19 cellular contexts compared by ENCODE assay signal in the genomic region with DNA sequence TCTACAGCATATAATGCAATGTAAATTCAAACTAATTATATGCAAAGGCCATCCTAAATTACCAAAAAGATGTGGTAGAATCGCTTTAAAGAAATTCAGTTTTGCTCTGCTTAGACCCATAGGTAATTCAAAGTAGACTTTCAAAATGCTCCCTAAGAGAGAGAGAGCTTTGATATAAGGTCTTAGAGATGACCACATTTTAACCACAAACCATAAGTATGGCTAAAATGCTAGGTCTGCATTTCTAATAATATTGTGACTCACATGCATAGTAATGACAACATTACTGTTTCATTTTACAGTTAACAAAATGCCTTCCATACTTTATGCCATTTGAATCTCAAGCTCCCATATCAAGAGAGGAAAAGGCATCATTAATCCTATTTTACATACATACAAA.
DNase-seq lines count a peak whose midpoint lies in the region; ATAC-seq and TF ChIP-seq lines count a peak whose summit lies in the region.
"Had no signal": no experiment of that assay in that cellular context is flagged by ENCODE, and none has a peak within 500 bp of the region (broad histone marks: within the 10 kb centered on the region; RNA-seq: fewer than 3 reads in every experiment).

No MANE protein-coding gene starts in this region.

- intact Hi-C loops in lower leg skin (cut with DNase I; ENCODE audit: low total_unique reads): no loop called here

- H3K27ac ChIP-seq in MM.1S (ENCODE audit: low read length): peak overlapping the region; percentile 94
- H3K27ac ChIP-seq: heart left ventricle, SJCRH30, vagina had no signal

- no peaks in the 10 kb centered on the region for H3K36me3 ChIP-seq in MM.1S (replicated peaks; ENCODE audit: insufficient read depth, low read length)
- H3K36me3 ChIP-seq: heart left ventricle, SJCRH30, vagina had no signal

- no peak for ATAC-seq in HG02610 (IDR thresholded peaks at IDR 0.05; ENCODE audit: unreplicated experiment)
- ATAC-seq in HG03196 (IDR thresholded peaks at IDR 0.05; ENCODE audit: unreplicated experiment): no peak
- ATAC-seq: heart left ventricle had no signal

- peak; percentile 53 for DNase-seq in AG10803 (ENCODE audit: low read depth)
- DNase-seq in MM.1S: peak; percentile 96
- DNase-seq in chondrocyte (ENCODE audit: low spot score): no peak
- DNase-seq in myocyte (ENCODE audit: low read depth): peak; percentile 36
- DNase-seq in DMS153 (lab: John Stamatoyannopoulos, UW): no peak
- no peak for DNase-seq in lower leg skin (ENCODE audit: low spot score in 2 of 2)
- DNase-seq: ACHN; CD8-positive, alpha-beta memory T cell; cortex of kidney; heart left ventricle; NCI-H2081; NCI-H510A treated with DMSO at 0.1 percent for 48 hours; nephron progenitor cell; SJCRH30; stimulated activated CD4-positive, alpha-beta T cell treated with anti-CD3 and anti-CD28 coated beads, Interleukin-1b, Interleukin-23, amount 100 ng/mL, for 48 hours had no signal

- H3K4me3 ChIP-seq in AG10803 (ENCODE audit: low read length) (no peak overlapping the region), MM.1S (ENCODE audit: low read length) (0 out of 2 replicates have a peak overlapping the region, but pooled peaks have one; percentile 0), lower leg skin (ENCODE audit: low read depth, poor library complexity, severe bottlenecking) (no peak overlapping the region)
- H3K4me3 ChIP-seq: heart left ventricle, SJCRH30, vagina had no signal

- H3K4me2 ChIP-seq in MM.1S (ENCODE audit: low read depth, low read length): peak overlapping the region; percentile 58

- no peaks in the 10 kb centered on the region for H3K27me3 ChIP-seq in MM.1S (replicated peaks; ENCODE audit: insufficient read depth, low read length)
- H3K27me3 ChIP-seq: heart left ventricle, vagina had no signal

- H3K27ac Mint-ChIP-seq in chondrocyte (ENCODE audit: unreplicated experiment): peak overlapping the region; percentile 3
- H3K27ac Mint-ChIP-seq: activated T-helper 2 cell treated with anti-CD3 and anti-CD28 coated beads, Interferon-gamma antibody, Interleukin-2, Interleukin-4, amounts not matched to agents 10 μg/mL and 5 μg/mL and 100 μg/mL, durations not matched to agents 14 hours and 24 hours and 36 hours; CD8-positive, alpha-beta memory T cell; nephron progenitor cell had no signal

- no peak overlapping the region for H3K4me3 Mint-ChIP-seq in chondrocyte (ENCODE audit: unreplicated experiment)
- H3K4me3 Mint-ChIP-seq: CD8-positive, alpha-beta memory T cell; nephron progenitor cell had no signal

- H3K36me3 Mint-ChIP-seq in chondrocyte (ENCODE audit: low read depth): no peaks in the 10 kb centered on the region
- H3K36me3 Mint-ChIP-seq: CD8-positive, alpha-beta memory T cell had no signal

- peaks cover 36% of the 10 kb centered on the region for H3F3A ChIP-seq in MM.1S (ENCODE audit: insufficient read depth, low read length)

- H3K79me2 ChIP-seq in MM.1S (ENCODE audit: low read length): no peaks in the 10 kb centered on the region

- no peaks in the 10 kb centered on the region for H3K9me2 ChIP-seq in MM.1S (replicated peaks; ENCODE audit: insufficient read depth, low read length)

- H4K20me1 ChIP-seq in MM.1S (ENCODE audit: insufficient read depth, low read length): no peaks in the 10 kb centered on the region

- TF ChIP-seq CTCF in AG10803 (conservative IDR thresholded peaks at IDR 0.05; ENCODE audit: low read length): no peak
- TF ChIP-seq CTCF in MM.1S (IDR thresholded peaks at IDR 0.05; ENCODE audit: low read length): no peak
- no peak for TF ChIP-seq CTCF in chondrocyte (IDR thresholded peaks at IDR 0.05)
- TF ChIP-seq CTCF in lower leg skin (IDR thresholded peaks at IDR 0.05): no peak

- TF ChIP-seq POLR2A in lower leg skin (IDR thresholded peaks at IDR 0.05): no peak

- H3K9me3 ChIP-seq in MM.1S (replicated peaks; ENCODE audit: insufficient read depth, low read length): no peaks in the 10 kb centered on the region
- H3K9me3 ChIP-seq: SJCRH30, vagina had no signal

- H3K4me1 ChIP-seq in MM.1S (ENCODE audit: low read length): peaks cover 51% of the 10 kb centered on the region
- H3K4me1 ChIP-seq: heart left ventricle, SJCRH30, vagina had no signal

- WGBS in lower leg skin, 2 donors: 85 to 88% methylated on average over 1 of the region's 1 CpG

- peaks cover 4% of the 10 kb centered on the region for H3K27me3 Mint-ChIP-seq in chondrocyte (ENCODE audit: low read depth)
- H3K27me3 Mint-ChIP-seq: CD8-positive, alpha-beta memory T cell had no signal

- peaks cover 14% of the 10 kb centered on the region for H3K9me3 Mint-ChIP-seq in chondrocyte (ENCODE audit: low read depth)

- H3K9ac ChIP-seq in MM.1S (ENCODE audit: low read length): peak overlapping the region; percentile 52

- H2AFZ ChIP-seq in MM.1S (ENCODE audit: low read length): no peak overlapping the region

- H3K4me1 Mint-ChIP-seq in chondrocyte (ENCODE audit: low read depth): peaks cover 12% of the 10 kb centered on the region
- H3K4me1 Mint-ChIP-seq: CD8-positive, alpha-beta memory T cell; nephron progenitor cell had no signal

Comparison
In these comparisons a context has a peak if more than half of its experiments do, and no peak if none do; other contexts are left out.
1. DNase-seq: peak in AG10803 (single experiment), MM.1S (single experiment) and myocyte (single experiment); none in chondrocyte (single experiment), DMS153 (single experiment) and lower leg skin (0 of 2).